Comparison of ENCODE assay signal across 1 cellular context in the genomic region with DNA sequence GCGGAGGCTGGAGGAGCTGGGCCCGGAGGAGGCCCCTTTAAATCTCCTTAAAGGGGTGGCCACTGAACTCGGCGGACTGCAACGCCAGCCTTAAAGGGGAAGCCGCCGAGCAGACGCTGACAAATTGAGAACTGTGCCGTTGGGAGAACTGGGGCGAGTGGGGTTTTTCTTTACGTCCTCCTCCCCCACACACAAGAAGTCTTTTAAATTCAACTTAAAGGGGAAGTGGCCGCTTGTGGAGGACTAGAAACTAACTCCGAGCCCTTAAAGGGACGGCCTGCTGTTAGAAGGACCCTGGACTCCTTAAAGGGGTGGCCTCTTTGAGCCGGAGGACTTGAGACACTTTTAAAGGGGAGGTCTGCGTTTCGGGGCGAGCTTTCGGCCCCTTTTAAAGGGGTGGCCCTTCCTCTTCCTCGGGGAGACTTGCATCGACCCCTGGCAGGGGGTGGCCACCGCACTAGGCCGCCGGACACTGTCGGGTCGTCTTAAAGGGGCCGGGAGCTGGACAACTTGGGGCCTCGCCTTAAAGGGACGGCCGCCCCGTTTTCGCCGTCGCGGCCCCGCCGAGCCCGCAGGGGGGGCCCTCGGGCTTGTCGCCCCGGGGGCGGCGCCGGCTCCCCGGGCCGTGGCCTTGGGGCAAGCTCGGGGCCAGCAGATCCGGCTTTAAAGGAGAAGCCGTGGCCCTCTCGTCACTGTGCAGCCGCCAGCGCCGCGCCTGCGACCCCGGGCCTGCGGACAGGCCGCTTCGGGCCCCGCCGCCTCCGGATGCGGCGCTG.
TF ChIP-seq lines count a peak whose summit lies in the region.

No MANE protein-coding gene starts in this region.

TF ChIP-seq in GM23338, 12 proteins besides CTCF, POLR2A, EP300 and RAD21:
- no peak for TF ChIP-seq EZH2phosphoT487 (IDR thresholded peaks at IDR 0.05; ENCODE audit: unreplicated experiment)
- no peak for TF ChIP-seq POLR2AphosphoS5 (IDR thresholded peaks at IDR 0.05; ENCODE audit: low read depth)
- TF ChIP-seq STAT1 (IDR thresholded peaks at IDR 0.05; ENCODE audit: unreplicated experiment) = no peak
- no peak for TF ChIP-seq EZH2 (IDR thresholded peaks at IDR 0.05; ENCODE audit: low read depth, unreplicated experiment)
- no peak for TF ChIP-seq ZNF331 (CRISPR knock-in tag; IDR thresholded peaks at IDR 0.05; ENCODE audit: low read depth)
- no peak for TF ChIP-seq ETS1 (IDR thresholded peaks at IDR 0.05)
- TF ChIP-seq NANOG (IDR thresholded peaks at IDR 0.05; ENCODE audit: borderline replicate concordance) = no peak
- no peak for TF ChIP-seq JUNB (IDR thresholded peaks at IDR 0.05; ENCODE audit: unreplicated experiment)
